11 cellular contexts compared by ENCODE assay signal in genomic region chrX:154380787-154381186, GRCh38. TPM values are rescaled to one million over a fixed set of nuclear protein-coding genes. Genes with fewer than 3 reads are reported as not detected.
DNase-seq lines count a peak whose midpoint lies in the region; ATAC-seq and TF ChIP-seq lines count a peak whose summit lies in the region.
"Had no signal": no experiment of that assay in that cellular context is flagged by ENCODE, and none has a peak within 500 bp of the region (broad histone marks: within the 10 kb centered on the region; RNA-seq: fewer than 3 reads in every experiment).

No MANE protein-coding gene starts in this region.

- H3K4me1 ChIP-seq in ES-I3 (ENCODE audit: insufficient read depth, low read length) (peaks cover 12% of the 10 kb centered on the region), esophagus squamous epithelium (peaks cover 10 to 37% (median 10%) of the 10 kb centered on the region in 3 donors), rectal smooth muscle tissue (ENCODE audit: control insufficient read depth, insufficient read depth, low read length) (peaks cover 15% of the 10 kb centered on the region)

- H3K9ac ChIP-seq in ES-I3 (ENCODE audit: low read depth, low read length), result peak overlapping the region; percentile 74; the same call in 1 of the 2 replicates
- H3K9ac ChIP-seq in rectal smooth muscle tissue (ENCODE audit: low read length), result no peak overlapping the region

- peak overlapping the region in 2 of 4 donors; percentile 73 to 79 for H3K4me3 ChIP-seq in esophagus squamous epithelium
- peak overlapping the region; percentile 61 for H3K4me3 ChIP-seq in rectal smooth muscle tissue (ENCODE audit: low read length)

- DNase-seq in RWPE1 (ENCODE audit: low spot score), result no peak
- no peak for DNase-seq in esophagus squamous epithelium (lab: John Stamatoyannopoulos, UW)
- no peak for DNase-seq in NCI-H187 treated with DMSO at 0.1 percent for 48 hours (lab: John Stamatoyannopoulos, UW)
- no peak for DNase-seq in ACHN
- no peak for DNase-seq in NCI-H128 (lab: John Stamatoyannopoulos, UW; ENCODE audit: unreplicated experiment)
- DNase-seq: activated effector memory CD4-positive, alpha-beta T cell treated with anti-CD3 and anti-CD28 coated beads, Interleukin-2, amount 50 U/mL, for 16 hours; NCI-H748 treated with DMSO at 0.1 percent for 48 hours had no signal

- POLR2A ChIA-PET in RWPE1 (lab: Yijun Ruan, JAX; ENCODE audit: low non-redundant PET), result no interaction called here

- H3K9me3 ChIP-seq in ES-I3 (ENCODE audit: control insufficient read depth, insufficient read depth, low read length), result no peaks in the 10 kb centered on the region
- no peaks in the 10 kb centered on the region for H3K9me3 ChIP-seq in esophagus squamous epithelium

- no peaks in the 10 kb centered on the region for H3K27me3 ChIP-seq in esophagus squamous epithelium
- peaks cover 5% of the 10 kb centered on the region for H3K27me3 ChIP-seq in rectal smooth muscle tissue (ENCODE audit: control insufficient read depth, insufficient read depth, low read length)

- WGBS in esophagus squamous epithelium, 2 donors, result 70 to 77% methylated on average over 6 to 13 of the region's 14 CpGs

- intact Hi-C loops in esophagus squamous epithelium (cut with DNase I), result no loop called here

- in situ Hi-C loops in ACHN (cut with HindIII; ENCODE audit: low pct_ligation_motif_present, low pct_unique_long_range_greater_than_20kb, low sequenced_read_pairs), result no loop called here

- TF ChIP-seq CTCF in RWPE1 (conservative IDR thresholded peaks at IDR 0.05; ENCODE audit: low read depth) (no peak), esophagus squamous epithelium (IDR thresholded peaks at IDR 0.05) (no peak)

- ATAC-seq in HG03469 (IDR thresholded peaks at IDR 0.05; ENCODE audit: unreplicated experiment), result no peak
- ATAC-seq: left lobe of liver had no signal

- CTCF ChIA-PET in RWPE1 (lab: Yijun Ruan, JAX), result no interaction called here

- TF ChIP-seq POLR2A in esophagus squamous epithelium (IDR thresholded peaks at IDR 0.05), result no peak

- H3K36me3 ChIP-seq in ES-I3 (ENCODE audit: insufficient read depth, low read length), result peaks cover 7% of the 10 kb centered on the region
- H3K36me3 ChIP-seq in esophagus squamous epithelium, result peaks cover 0 to 17% (median 0%) of the 10 kb centered on the region in 3 donors
- H3K36me3 ChIP-seq in rectal smooth muscle tissue (ENCODE audit: control insufficient read depth, insufficient read depth, low read length), result no peaks in the 10 kb centered on the region

- H3K27ac ChIP-seq in RWPE1 (peak overlapping the region; percentile 86), esophagus squamous epithelium (peak overlapping the region; percentile 94 to 99 (median 97)), rectal smooth muscle tissue (ENCODE audit: low read depth, low read length) (peak overlapping the region; percentile 97)

RNA-seq across cellular contexts. Expression of gene EMD, which starts 1.7 kb away (rescaled TPM):
- total RNA-seq in esophagus squamous epithelium, result 10 to 100 TPM; 12.7 to 50.1 (median 40.2) TPM

RNA-seq across cellular contexts. Expression of gene FLNA, which starts 6.4 kb away (rescaled TPM):
- 1,000 to 10,000 TPM in 1 of 4 donors, 100 to 1,000 TPM in 3; 290 to 1,242 (median 582) TPM for total RNA-seq in esophagus squamous epithelium

RNA-seq across cellular contexts. Expression of gene RPL10, which starts 17.4 kb away (rescaled TPM):
- total RNA-seq in esophagus squamous epithelium, result 1,000 to 10,000 TPM; 2,607 to 8,937 (median 4,770) TPM

RNA-seq across cellular contexts. Expression of gene DNASE1L1, which starts 28.3 kb away (rescaled TPM):
- 10 to 100 TPM; 21.7 to 41.4 (median 32.1) TPM for total RNA-seq in esophagus squamous epithelium

RNA-seq across cellular contexts. Expression of gene TAFAZZIN, which starts 30.6 kb away (rescaled TPM):
- total RNA-seq in esophagus squamous epithelium, result 10 to 100 TPM; 16.3 to 37.4 (median 31.4) TPM
